19 cellular contexts compared by ENCODE assay signal in genomic region chr10:43251664-43252165, GRCh38. TPM values are rescaled to one million over a fixed set of nuclear protein-coding genes. Genes with fewer than 3 reads are reported as not detected.
A peak's percentile ranks its signal among the peaks of the same experiment; 100 is the strongest.
DNase-seq lines count a peak whose midpoint lies in the region; ATAC-seq, FAIRE-seq and TF ChIP-seq lines count a peak whose summit lies in the region.
"Had no signal": no experiment of that assay in that cellular context is flagged by ENCODE, and none has a peak within 500 bp of the region (broad histone marks: within the 10 kb centered on the region; RNA-seq: fewer than 3 reads in every experiment).

No MANE protein-coding gene starts in this region.

- peaks cover 4% of the 10 kb centered on the region for H3K4me1 Mint-ChIP-seq in activated naive CD4-positive, alpha-beta T cell treated with anti-CD3 and anti-CD28 coated beads, Interleukin-2, amount 10 ng/mL, durations not matched to agents 7 days and 5 days

- no peak overlapping the region for H3K27ac ChIP-seq in HEK293 (ENCODE audit: extremely low read depth, low read depth, low read length)
- H3K27ac ChIP-seq in HepG2 (ENCODE audit: extremely low read length, insufficient read depth, low read length), result no peak overlapping the region
- no peak overlapping the region for H3K27ac ChIP-seq in suprapubic skin
- no peak overlapping the region for H3K27ac ChIP-seq in mesenchymal stem cell (ENCODE audit: low read length, poor library complexity, severe bottlenecking)
- H3K27ac ChIP-seq: pancreas, WERI-Rb-1 had no signal

- H2BK120ac ChIP-seq in mesenchymal stem cell (ENCODE audit: low read depth, low read length), result no peak overlapping the region

- no peak overlapping the region for H2AK5ac ChIP-seq in mesenchymal stem cell (ENCODE audit: low read length, severe bottlenecking)

- H4K91ac ChIP-seq in mesenchymal stem cell (ENCODE audit: low read length), result no peak overlapping the region

- TF ChIP-seq EP300 in HepG2 (IDR thresholded peaks at IDR 0.05; ENCODE audit: low read depth in 2 of 2, low read length in 2 of 2) (no peak), HepG2 (CRISPR knock-in tag; IDR thresholded peaks at IDR 0.05; ENCODE audit: borderline replicate concordance) (no peak), suprapubic skin (IDR thresholded peaks at IDR 0.05) (no peak)

- H3K18ac ChIP-seq in mesenchymal stem cell (ENCODE audit: low read depth in 1 of 2, low read length in 2 of 2), result no peak overlapping the region

- H3K36me3 Mint-ChIP-seq in activated naive CD4-positive, alpha-beta T cell treated with anti-CD3 and anti-CD28 coated beads, Interleukin-2, amount 10 ng/mL, durations not matched to agents 7 days and 5 days, result no peaks in the 10 kb centered on the region
- H3K36me3 Mint-ChIP-seq: CD8-positive, alpha-beta memory T cell; stimulated activated naive B cell treated with anti-CD40 and anti-IgM and Interleukin-4, amounts not matched to agents 10 μg/mL and 1 μg/mL and 100 μg/mL, for 72 hours had no signal

- no peak overlapping the region for H3K14ac ChIP-seq in mesenchymal stem cell (ENCODE audit: low read length in 2 of 2)

- H3K9ac ChIP-seq in HepG2 (ENCODE audit: insufficient read depth, low read depth, low read length) (no peak overlapping the region), mesenchymal stem cell (ENCODE audit: low read length) (no peak overlapping the region)

- H2BK5ac ChIP-seq in mesenchymal stem cell (ENCODE audit: low read depth, low read length, poor library complexity, severe bottlenecking), result no peak overlapping the region

- no peak for TF ChIP-seq RAD21 in HepG2 (CRISPR knock-in tag; IDR thresholded peaks at IDR 0.05)

- H3K9me3 ChIP-seq in HEK293 (ENCODE audit: control insufficient read depth, insufficient read depth, low read depth, low read length) (no peaks in the 10 kb centered on the region), HepG2 (ENCODE audit: low read length) (no peaks in the 10 kb centered on the region), suprapubic skin (no peaks in the 10 kb centered on the region), mesenchymal stem cell (ENCODE audit: control insufficient read depth, low read length) (peaks cover 5% of the 10 kb centered on the region)
- H3K9me3 ChIP-seq: mucosa of descending colon, pancreas had no signal

- no peak overlapping the region for H4K8ac ChIP-seq in mesenchymal stem cell (ENCODE audit: low read length)

- intact Hi-C loops in HepG2 (cut with micrococcal nuclease; ENCODE audit: unreplicated experiment), result no loop called here

- H3K4me1 ChIP-seq in HEK293 (ENCODE audit: control insufficient read depth, insufficient read depth, low read length) (no peaks in the 10 kb centered on the region), HepG2 (ENCODE audit: insufficient read depth, low read length) (peaks cover 12% of the 10 kb centered on the region), suprapubic skin (no peaks in the 10 kb centered on the region), mesenchymal stem cell (ENCODE audit: control insufficient read depth, insufficient read depth, low read depth, low read length) (peaks cover 2% of the 10 kb centered on the region)
- H3K4me1 ChIP-seq: pancreas had no signal

- DNase-seq in activated naive CD4-positive, alpha-beta T cell treated with anti-CD3 and anti-CD28 coated beads, Interleukin-2, amount 50 U/mL, for 16 hours, result peak; percentile 7
- no peak for DNase-seq in activated naive CD4-positive, alpha-beta T cell treated with anti-CD3 and anti-CD28 coated beads, Interleukin-2, amount 10 ng/mL, durations not matched to agents 7 days and 5 days
- DNase-seq in HepG2 (ENCODE audit: low spot score) (no peak), suprapubic skin (ENCODE audit: low spot score in 2 of 2) (peak; percentile 39 to 69), mesenchymal stem cell (no peak), RPMI8226 (no peak)
- DNase-seq: EL; NCI-H1105; NCI-H526 treated with DMSO at 0.1 percent for 48 hours; small intestine; stimulated activated naive B cell treated with anti-CD40 and anti-IgM and Interleukin-4, amounts not matched to agents 10 μg/mL and 1 μg/mL and 100 μg/mL, for 72 hours; SW 1271; trophoblast cell; WERI-Rb-1 had no signal

- no CpG with 5 or more reads among the region's 12 CpGs for WGBS in HepG2 (ENCODE audit: low lambda C conversion rate)
- WGBS in suprapubic skin, result 83% methylated on average over 2 of the region's 12 CpGs
- WGBS in mesenchymal stem cell, result 65% methylated on average over 12 of the region's 12 CpGs

- no peaks in the 10 kb centered on the region for H3K79me2 ChIP-seq in HepG2 (ENCODE audit: insufficient read depth, low read length)

- BruUV-seq in HepG2 (replicated peaks; lab: Mats Ljungman, UMichigan), result no TSS peak

- no peak overlapping the region for H3K4me3 Mint-ChIP-seq in activated naive CD4-positive, alpha-beta T cell treated with anti-CD3 and anti-CD28 coated beads, Interleukin-2, amount 10 ng/mL, durations not matched to agents 7 days and 5 days
- H3K4me3 Mint-ChIP-seq: CD8-positive, alpha-beta memory T cell; stimulated activated naive B cell treated with anti-CD40 and anti-IgM and Interleukin-4, amounts not matched to agents 10 μg/mL and 1 μg/mL and 100 μg/mL, for 72 hours had no signal

- H3K27me3 ChIP-seq in HepG2 (ENCODE audit: control insufficient read depth in 1 of 2, insufficient read depth in 2 of 2, low read length in 2 of 2), result peaks cover 8 to 20% of the 10 kb centered on the region in 2 experiments; a peak in 4 of 5 replicates
- no peaks in the 10 kb centered on the region for H3K27me3 ChIP-seq in suprapubic skin
- H3K27me3 ChIP-seq in mesenchymal stem cell (ENCODE audit: control insufficient read depth in 1 of 2, insufficient read depth in 1 of 2, low read length in 2 of 2), result peaks cover 20 to 48% of the 10 kb centered on the region in 2 experiments
- H3K27me3 ChIP-seq: pancreas had no signal

- H3K23ac ChIP-seq in mesenchymal stem cell (ENCODE audit: low read length in 2 of 2), result no peak overlapping the region

- H3K4me3 ChIP-seq in HEK293 (ENCODE audit: low read depth, low read length) (no peak overlapping the region), HepG2 (replicated peaks in 1 of 3; ENCODE audit: insufficient read depth in 1 of 3, low read depth in 2 of 3, low read length in 3 of 3) (no peak overlapping the region), suprapubic skin (no peak overlapping the region), mesenchymal stem cell (ENCODE audit: insufficient read depth in 1 of 2, low read depth in 1 of 2, low read length in 2 of 2) (no peak overlapping the region)
- H3K4me3 ChIP-seq: mucosa of descending colon, pancreas had no signal

- H3K4me2 ChIP-seq in HepG2 (ENCODE audit: low read depth, low read length) (no peak overlapping the region), mesenchymal stem cell (ENCODE audit: low read length, poor library complexity, severe bottlenecking) (no peak overlapping the region)

- POLR2A ChIA-PET in HEK293 (lab: Yijun Ruan, JAX) (no interaction called here), HepG2 (lab: Yijun Ruan, JAX) (no interaction called here)

- no peaks in the 10 kb centered on the region for H4K20me1 ChIP-seq in HepG2 (ENCODE audit: insufficient read depth, low read length)

- TF ChIP-seq POLR2A in HepG2 (IDR thresholded peaks at IDR 0.05; ENCODE audit: insufficient read depth in 1 of 2, low read depth in 2 of 2, low read length in 2 of 2), result no peak
- no peak for TF ChIP-seq POLR2A in suprapubic skin (IDR thresholded peaks at IDR 0.05)

- H3K27me3 Mint-ChIP-seq in activated naive CD4-positive, alpha-beta T cell treated with anti-CD3 and anti-CD28 coated beads, Interleukin-2, amount 10 ng/mL, durations not matched to agents 7 days and 5 days, result peaks cover 34% of the 10 kb centered on the region
- H3K27me3 Mint-ChIP-seq: CD8-positive, alpha-beta memory T cell had no signal

- H3K36me3 ChIP-seq in HEK293 (ENCODE audit: control insufficient read depth in 2 of 2, insufficient read depth in 1 of 2, low read length in 2 of 2) (no peaks in the 10 kb centered on the region), HepG2 (replicated peaks in 1 of 2; ENCODE audit: control insufficient read depth in 1 of 2, insufficient read depth in 2 of 2, low read length in 2 of 2) (no peaks in the 10 kb centered on the region), suprapubic skin (no peaks in the 10 kb centered on the region), mesenchymal stem cell (ENCODE audit: control insufficient read depth in 1 of 2, insufficient read depth in 2 of 2, low read depth in 1 of 2, low read length in 2 of 2) (no peaks in the 10 kb centered on the region)
- H3K36me3 ChIP-seq: pancreas, WERI-Rb-1 had no signal

- CTCF ChIA-PET in activated naive CD4-positive, alpha-beta T cell treated with anti-CD3 and anti-CD28 coated beads, Interleukin-2, amount 10 ng/mL, durations not matched to agents 7 days and 5 days (lab: Charles Lee), result no interaction called here
- CTCF ChIA-PET in HEK293 (lab: Yijun Ruan, JAX), result no interaction called here
- CTCF ChIA-PET in HepG2 (lab: Yijun Ruan, JAX; ENCODE audit: low intra/inter-chr PET ratio, low total read pairs), result no interaction called here

- no peak overlapping the region for H2BK12ac ChIP-seq in mesenchymal stem cell (ENCODE audit: low read length in 2 of 2)

- no peak overlapping the region for H3K4ac ChIP-seq in mesenchymal stem cell (ENCODE audit: low read depth in 1 of 2, low read length in 2 of 2)

- H3K79me1 ChIP-seq in mesenchymal stem cell (replicated peaks; ENCODE audit: low read length, poor library complexity, severe bottlenecking), result no peaks in the 10 kb centered on the region

- H3K9me3 Mint-ChIP-seq in activated naive CD4-positive, alpha-beta T cell treated with anti-CD3 and anti-CD28 coated beads, Interleukin-2, amount 10 ng/mL, durations not matched to agents 7 days and 5 days, result no peaks in the 10 kb centered on the region
- H3K9me3 Mint-ChIP-seq: CD8-positive, alpha-beta memory T cell; stimulated activated naive B cell treated with anti-CD40 and anti-IgM and Interleukin-4, amounts not matched to agents 10 μg/mL and 1 μg/mL and 100 μg/mL, for 72 hours had no signal

- no peak overlapping the region for H3K27ac Mint-ChIP-seq in activated naive CD4-positive, alpha-beta T cell treated with anti-CD3 and anti-CD28 coated beads, Interleukin-2, amount 10 ng/mL, durations not matched to agents 7 days and 5 days
- H3K27ac Mint-ChIP-seq: stimulated activated naive B cell treated with anti-CD40 and anti-IgM and Interleukin-4, amounts not matched to agents 10 μg/mL and 1 μg/mL and 100 μg/mL, for 72 hours had no signal

- H2BK15ac ChIP-seq in mesenchymal stem cell (ENCODE audit: low read depth, poor library complexity, severe bottlenecking), result no peak overlapping the region

- TF ChIP-seq CTCF in HEK293 (tag by site-specific recombination; IDR thresholded peaks at IDR 0.05) (no peak), HepG2 (CRISPR knock-in tag; IDR thresholded peaks at IDR 0.05) (no peak), suprapubic skin (IDR thresholded peaks at IDR 0.05) (no peak)

- H2AFZ ChIP-seq in HepG2 (ENCODE audit: low read length) (no peak overlapping the region), mesenchymal stem cell (ENCODE audit: low read depth, low read length) (no peak overlapping the region)

- in situ Hi-C loops in HepG2 (cut with HindIII; ENCODE audit: extremely low pct_ligation_motif_present, low pct_unique_long_range_greater_than_20kb), result no loop called here

- FAIRE-seq in HepG2 (lab: Jason Lieb, UNC), result no peak
- FAIRE-seq: pancreas, small intestine had no signal

- peak; percentile 9; the same call in 1 of the 3 replicates for ATAC-seq in HepG2
- no peak for ATAC-seq in HG03565 (IDR thresholded peaks at IDR 0.05; ENCODE audit: unreplicated experiment)
- ATAC-seq: mucosa of descending colon; pancreas; stimulated activated naive B cell treated with anti-CD40 and anti-IgM and Interleukin-4, amounts not matched to agents 10 μg/mL and 1 μg/mL and 100 μg/mL, for 72 hours had no signal

RNA-seq across cellular contexts. Expression of gene RASGEF1A, which starts 15.2 kb away (rescaled TPM):
- total RNA-seq in HepG2 (2016; rRNA removed; fragmentation: Illumina TruSeq; extraction: Trizol), result 0.20 and 0.39 TPM in 2 replicates
- total RNA-seq in HepG2 (2016; cell fraction: cytosol; rRNA removed; fragmentation: Illumina TruSeq; extraction: Trizol; ENCODE audit: low read depth), result 0.61 TPM in 1 of 2 replicates, not detected in the other
- total RNA-seq in HepG2 (2016; cell fraction: insoluble cytoplasmic fraction; rRNA removed; fragmentation: Illumina TruSeq; extraction: Trizol), result 0.11 and 0.51 TPM in 2 replicates
- 0.28 and 0.45 TPM in 2 replicates for total RNA-seq in HepG2 (2016; cell fraction: membrane; rRNA removed; fragmentation: Illumina TruSeq; extraction: Trizol)
- 0.31 TPM in 1 of 2 replicates, not detected in the other for total RNA-seq in HepG2 (2016; cell fraction: nucleus; rRNA removed; fragmentation: Illumina TruSeq; extraction: Trizol)
- 0.14 and 0.41 TPM in 2 replicates for polyA plus RNA-seq in HepG2 (2011; rRNA removed)
- polyA plus RNA-seq in HepG2 (2011; cell fraction: cytosol; rRNA removed), result 0.23 and 0.33 TPM in 2 replicates
- 0.34 and 0.90 TPM in 2 replicates for polyA plus RNA-seq in HepG2 (2011; cell fraction: nucleus; rRNA removed)
- polyA plus RNA-seq in HepG2 (2012), result 0.04 and 0.09 TPM in 2 replicates
- 0.08 and 0.25 TPM in 2 replicates for polyA plus RNA-seq in HepG2 (2016; cell fraction: cytosol; fragmentation: Illumina TruSeq; extraction: Trizol; ENCODE audit: low read depth)
- 0.42 and 0.59 TPM in 2 replicates for polyA plus RNA-seq in HepG2 (2016; cell fraction: insoluble cytoplasmic fraction; fragmentation: Illumina TruSeq; extraction: Trizol; ENCODE audit: low read depth)
- polyA plus RNA-seq in HepG2 (2016; cell fraction: membrane; fragmentation: Illumina TruSeq; extraction: Trizol; ENCODE audit: low read depth), result 0.24 and 0.30 TPM in 2 replicates
- polyA plus RNA-seq in HepG2 (2016; cell fraction: nucleus; fragmentation: Illumina TruSeq; extraction: Trizol; ENCODE audit: insufficient read depth, low read depth), result 0.36 and 0.65 TPM in 2 replicates
- polyA minus RNA-seq in HepG2 (2011; rRNA and poly(A)+ RNA removed; ENCODE audit: low replicate concordance), result 0.10 and 0.72 TPM in 2 replicates
- not detected in 2 replicates for polyA minus RNA-seq in HepG2 (2011; cell fraction: cytosol; rRNA and poly(A)+ RNA removed)
- polyA minus RNA-seq in HepG2 (2011; cell fraction: nucleus; rRNA and poly(A)+ RNA removed), result 0.75 TPM in 1 of 2 replicates, not detected in the other
- total RNA-seq in suprapubic skin, result 1 to 10 TPM in 1 of 4 donors, under 1 TPM in 3; 0.59 to 2.6 (median 0.79) TPM
- polyA plus RNA-seq in mesenchymal stem cell (2013, experiment 1 of 2), result 1.4 TPM
- polyA plus RNA-seq in mesenchymal stem cell (2013, experiment 2 of 2), result 1.3 TPM

Comparison
In these comparisons a context has a peak if more than half of its experiments do, and no peak if none do; other contexts are left out.
1. DNase-seq: peak in activated naive CD4-positive, alpha-beta T cell treated with anti-CD3 and anti-CD28 coated beads, Interleukin-2, amount 50 U/mL, for 16 hours (single experiment) and suprapubic skin (2 of 2); none in activated naive CD4-positive, alpha-beta T cell treated with anti-CD3 and anti-CD28 coated beads, Interleukin-2, amount 10 ng/mL, durations not matched to agents 7 days and 5 days (single experiment), HepG2 (single experiment), mesenchymal stem cell (single experiment) and RPMI8226 (single experiment).